Comparison of ENCODE assay signal across 1 cellular context in the genomic region with DNA sequence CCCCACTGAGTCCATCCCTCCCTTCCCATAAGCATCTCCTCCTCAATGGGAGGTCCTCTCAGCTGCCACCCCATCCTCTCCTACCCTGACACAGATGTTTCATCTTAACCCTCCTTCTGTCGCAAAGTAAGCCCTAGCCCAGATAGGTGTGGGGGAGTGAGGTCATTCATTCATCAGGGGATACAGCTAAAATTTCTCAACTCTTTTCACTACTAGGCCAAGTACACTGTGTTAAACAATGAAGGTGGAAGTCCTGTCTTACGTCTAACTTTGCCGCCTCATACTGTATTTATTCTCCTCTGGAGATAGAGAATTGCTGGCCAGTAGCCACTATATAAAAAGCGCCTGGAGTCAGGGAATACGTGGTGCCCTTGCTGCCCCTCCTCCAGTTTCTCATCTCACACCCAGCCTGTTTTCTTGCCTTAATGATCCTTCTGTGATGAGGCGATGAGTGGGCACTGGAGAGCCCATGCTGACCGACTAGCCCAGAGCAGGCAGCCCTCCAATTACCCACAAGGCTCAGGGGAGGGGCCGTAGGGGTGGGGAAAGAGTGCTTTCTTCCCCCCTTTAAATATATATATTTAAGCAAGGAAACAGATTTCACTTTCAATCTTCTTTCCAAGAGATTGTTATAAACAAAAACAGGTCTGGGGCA.
TF ChIP-seq lines count a peak whose summit lies in the region.

No MANE protein-coding gene starts in this region.

TF ChIP-seq in H1, 55 proteins besides CTCF, POLR2A, EP300 and RAD21:
- TF ChIP-seq SRF (IDR thresholded peaks at IDR 0.05; ENCODE audit: low read depth, low read length): no peak
